ENCODE assay signal across 27 cellular contexts in genomic region chr15:60480888-60481287, GRCh38. TPM values are rescaled to one million over a fixed set of nuclear protein-coding genes. Genes with fewer than 3 reads are reported as not detected.
DNase-seq lines count a peak whose midpoint lies in the region; ATAC-seq and TF ChIP-seq lines count a peak whose summit lies in the region.
"Had no signal": no experiment of that assay in that cellular context is flagged by ENCODE, and none has a peak within 500 bp of the region (broad histone marks: within the 10 kb centered on the region; RNA-seq: fewer than 3 reads in every experiment).

No MANE protein-coding gene starts in this region.

- no peaks in the 10 kb centered on the region for H3K36me3 ChIP-seq in mucosa of descending colon (ENCODE audit: low read depth)
- H3K36me3 ChIP-seq: left ventricle myocardium inferior, upper lobe of left lung had no signal

- H3K4me3 Mint-ChIP-seq in activated naive CD8-positive, alpha-beta T cell = no peak overlapping the region
- H3K4me3 Mint-ChIP-seq in activated naive CD8-positive, alpha-beta T cell treated with anti-CD3 and anti-CD28 coated beads, Interleukin-2, amount 50 U/mL, for 24 hours = no peak overlapping the region
- H3K4me3 Mint-ChIP-seq in T-helper 2 cell treated with Interferon-gamma antibody and Interleukin-4, amounts not matched to agents 5 μg/mL and 100 μg/mL, for 36 hours = no peak overlapping the region

- H3K4me1 ChIP-seq in mucosa of descending colon (ENCODE audit: low read depth) (peaks cover 11% of the 10 kb centered on the region), right cardiac atrium (ENCODE audit: control insufficient read depth, insufficient read depth, low read length) (peaks cover 5% of the 10 kb centered on the region)

- H3K9me3 Mint-ChIP-seq in activated naive CD8-positive, alpha-beta T cell (ENCODE audit: low read depth) = no peaks in the 10 kb centered on the region
- no peaks in the 10 kb centered on the region for H3K9me3 Mint-ChIP-seq in activated naive CD8-positive, alpha-beta T cell treated with anti-CD3 and anti-CD28 coated beads, Interleukin-2, amount 50 U/mL, for 24 hours
- no peaks in the 10 kb centered on the region for H3K9me3 Mint-ChIP-seq in T-helper 2 cell treated with Interferon-gamma antibody and Interleukin-4, amounts not matched to agents 5 μg/mL and 100 μg/mL, for 36 hours
- H3K9me3 Mint-ChIP-seq: activated CD4-positive, alpha-beta memory T cell treated with anti-CD3 and anti-CD28 coated beads for 36 hours; activated T-helper 2 cell treated with anti-CD3 and anti-CD28 coated beads, Interferon-gamma antibody, Interleukin-2, Interleukin-4, amounts not matched to agents 10 μg/mL and 5 μg/mL and 100 μg/mL, durations not matched to agents 14 hours and 24 hours and 36 hours; naive thymus-derived CD8-positive, alpha-beta T cell; stimulated activated memory B cell treated with anti-CD40 and anti-IgM and Interleukin-4, amounts not matched to agents 10 μg/mL and 1 μg/mL and 100 μg/mL, for 72 hours; T-cell had no signal

- H3K27me3 ChIP-seq in right cardiac atrium (ENCODE audit: control insufficient read depth, insufficient read depth) = no peaks in the 10 kb centered on the region
- H3K27me3 ChIP-seq: MG63, upper lobe of left lung had no signal

- no peaks in the 10 kb centered on the region for H3K27me3 Mint-ChIP-seq in activated naive CD8-positive, alpha-beta T cell
- peaks cover 4% of the 10 kb centered on the region for H3K27me3 Mint-ChIP-seq in activated naive CD8-positive, alpha-beta T cell treated with anti-CD3 and anti-CD28 coated beads, Interleukin-2, amount 50 U/mL, for 24 hours
- H3K27me3 Mint-ChIP-seq in T-helper 2 cell treated with Interferon-gamma antibody and Interleukin-4, amounts not matched to agents 5 μg/mL and 100 μg/mL, for 36 hours (ENCODE audit: low read depth) = no peaks in the 10 kb centered on the region
- H3K27me3 Mint-ChIP-seq: activated CD4-positive, alpha-beta memory T cell treated with anti-CD3 and anti-CD28 coated beads for 36 hours; stimulated activated memory B cell treated with anti-CD40 and anti-IgM and Interleukin-4, amounts not matched to agents 10 μg/mL and 1 μg/mL and 100 μg/mL, for 72 hours; T-cell had no signal

- H3K27ac Mint-ChIP-seq in activated naive CD8-positive, alpha-beta T cell = peak overlapping the region; percentile 36
- no peak overlapping the region for H3K27ac Mint-ChIP-seq in activated naive CD8-positive, alpha-beta T cell treated with anti-CD3 and anti-CD28 coated beads, Interleukin-2, amount 50 U/mL, for 24 hours
- H3K27ac Mint-ChIP-seq in T-helper 2 cell treated with Interferon-gamma antibody and Interleukin-4, amounts not matched to agents 5 μg/mL and 100 μg/mL, for 36 hours = no peak overlapping the region

- H3K9me3 ChIP-seq in mucosa of descending colon (no peaks in the 10 kb centered on the region), right cardiac atrium (ENCODE audit: control insufficient read depth, low read length) (no peaks in the 10 kb centered on the region)
- H3K9me3 ChIP-seq: left ventricle myocardium inferior, MG63, upper lobe of left lung had no signal

- no peak overlapping the region for H3K4me3 ChIP-seq in mucosa of descending colon
- H3K4me3 ChIP-seq in right cardiac atrium (ENCODE audit: low read length) = no peak overlapping the region
- H3K4me3 ChIP-seq: K562, left ventricle myocardium inferior, MG63, upper lobe of left lung had no signal

- no peak for DNase-seq in activated naive CD8-positive, alpha-beta T cell treated with anti-CD3 and anti-CD28 coated beads, Interleukin-2, amount 50 U/mL, for 24 hours
- DNase-seq in mucosa of descending colon (peak in 1 of 3 donors; percentile 57), right cardiac atrium (no peak), AG08396 (ENCODE audit: low spot score) (no peak)
- DNase-seq in T-helper 2 cell treated with Interferon-gamma antibody and Interleukin-4, amounts not matched to agents 5 μg/mL and 100 μg/mL, for 36 hours (ENCODE audit: low spot score) = no peak
- DNase-seq: activated CD4-positive, alpha-beta memory T cell treated with anti-CD3 and anti-CD28 coated beads for 36 hours; caudate nucleus; cortex of kidney; glutamatergic neuron; left ventricle myocardium inferior; MG63; naive thymus-derived CD8-positive, alpha-beta T cell; NCI-H1105 treated with DMSO at 0.1 percent for 48 hours; NCI-H187 treated with DMSO at 0.1 percent for 48 hours; NCI-H2171 treated with DMSO at 0.1 percent for 48 hours; NCI-H510A; nucleus accumbens; OCI-M1; T-cell; upper lobe of left lung had no signal

- H3K36me3 Mint-ChIP-seq in activated naive CD8-positive, alpha-beta T cell = peaks cover 8% of the 10 kb centered on the region
- peaks cover 10% of the 10 kb centered on the region for H3K36me3 Mint-ChIP-seq in activated naive CD8-positive, alpha-beta T cell treated with anti-CD3 and anti-CD28 coated beads, Interleukin-2, amount 50 U/mL, for 24 hours (ENCODE audit: low read depth)
- peaks cover 13% of the 10 kb centered on the region for H3K36me3 Mint-ChIP-seq in T-helper 2 cell treated with Interferon-gamma antibody and Interleukin-4, amounts not matched to agents 5 μg/mL and 100 μg/mL, for 36 hours (ENCODE audit: low read depth)

- WGBS in right cardiac atrium = 94% methylated on average over 3 of the region's 3 CpGs

- no peak for ATAC-seq in activated naive CD8-positive, alpha-beta T cell treated with anti-CD3 and anti-CD28 coated beads, Interleukin-2, amount 50 U/mL, for 24 hours
- ATAC-seq in mucosa of descending colon (peak; percentile 42), right cardiac atrium (no peak), HG03521 (IDR thresholded peaks at IDR 0.05; ENCODE audit: unreplicated experiment) (no peak)
- ATAC-seq: esophagus mucosa; K562; naive thymus-derived CD8-positive, alpha-beta T cell; stimulated activated memory B cell treated with anti-CD40 and anti-IgM and Interleukin-4, amounts not matched to agents 10 μg/mL and 1 μg/mL and 100 μg/mL, for 72 hours; T-cell had no signal

- intact Hi-C loops in mucosa of descending colon (cut with DNase I, micrococcal nuclease) (no loop called here), right cardiac atrium (cut with DNase I) (no loop called here)

- TF ChIP-seq CTCF in VCaP (conservative IDR thresholded peaks at IDR 0.05) (no peak), mucosa of descending colon (IDR thresholded peaks at IDR 0.05) (no peak)

- H3K27ac ChIP-seq in VCaP (peak overlapping the region; percentile 93), right cardiac atrium (ENCODE audit: low read length) (no peak overlapping the region)
- H3K27ac ChIP-seq: left ventricle myocardium inferior, upper lobe of left lung had no signal

- peaks cover 60% of the 10 kb centered on the region for H3K4me1 Mint-ChIP-seq in activated naive CD8-positive, alpha-beta T cell (ENCODE audit: low read depth)
- peaks cover 70% of the 10 kb centered on the region for H3K4me1 Mint-ChIP-seq in activated naive CD8-positive, alpha-beta T cell treated with anti-CD3 and anti-CD28 coated beads, Interleukin-2, amount 50 U/mL, for 24 hours
- peaks cover 42% of the 10 kb centered on the region for H3K4me1 Mint-ChIP-seq in T-helper 2 cell treated with Interferon-gamma antibody and Interleukin-4, amounts not matched to agents 5 μg/mL and 100 μg/mL, for 36 hours (ENCODE audit: low read depth)

RNA-seq across cellular contexts. Expression of gene ICE2, which starts 1.9 kb away (rescaled TPM):
- 10 to 100 TPM; 31.5 to 47.5 (median 36.3) TPM for total RNA-seq in mucosa of descending colon
- 10 to 100 TPM; 27.4 to 31.3 (median 30.1) TPM for total RNA-seq in right cardiac atrium
- 11.0 TPM for polyA plus RNA-seq in right cardiac atrium
